9 cellular contexts compared by ENCODE assay signal in genomic region chr17:78315355-78316114, GRCh38. TPM values are rescaled to one million over a fixed set of nuclear protein-coding genes. Genes with fewer than 3 reads are reported as not detected.
DNase-seq lines count a peak whose midpoint lies in the region; ATAC-seq and TF ChIP-seq lines count a peak whose summit lies in the region.
"Had no signal": no experiment of that assay in that cellular context is flagged by ENCODE, and none has a peak within 500 bp of the region (broad histone marks: within the 10 kb centered on the region; RNA-seq: fewer than 3 reads in every experiment).

No MANE protein-coding gene starts in this region.

- TF ChIP-seq CTCF in foreskin keratinocyte (conservative IDR thresholded peaks at IDR 0.05): peak; percentile 76
- no peak for TF ChIP-seq CTCF in progenitor cell of endocrine pancreas (IDR thresholded peaks at IDR 0.05; ENCODE audit: unreplicated experiment)

- peak overlapping the region; percentile 80 for H3K4me3 Mint-ChIP-seq in activated T-helper 17 cell treated with anti-CD3 and anti-CD28 coated beads, Interleukin-2, amount 50 U/mL, for 72 hours
- peak overlapping the region; percentile 20 for H3K4me3 Mint-ChIP-seq in progenitor cell of endocrine pancreas (ENCODE audit: low read depth)

- H3K36me3 Mint-ChIP-seq in activated T-helper 17 cell treated with anti-CD3 and anti-CD28 coated beads, Interleukin-2, amount 50 U/mL, for 72 hours (ENCODE audit: low read depth): no peaks in the 10 kb centered on the region
- H3K36me3 Mint-ChIP-seq in progenitor cell of endocrine pancreas (ENCODE audit: insufficient read depth): no peaks in the 10 kb centered on the region
- H3K36me3 Mint-ChIP-seq: IgD-negative memory B cell had no signal

- H3K27ac ChIP-seq in foreskin keratinocyte: peak overlapping the region; percentile 93

- H3K9me3 Mint-ChIP-seq in activated T-helper 17 cell treated with anti-CD3 and anti-CD28 coated beads, Interleukin-2, amount 50 U/mL, for 72 hours: no peaks in the 10 kb centered on the region
- H3K9me3 Mint-ChIP-seq in progenitor cell of endocrine pancreas (ENCODE audit: low read depth): no peaks in the 10 kb centered on the region
- H3K9me3 Mint-ChIP-seq: IgD-negative memory B cell had no signal

- DNase-seq in COR-L47 (lab: John Stamatoyannopoulos, UW) (peak; percentile 88), NCI-H460 (ENCODE audit: extremely low read depth, low read depth) (peak; percentile 73), foreskin keratinocyte (peak; percentile 82 to 90), progenitor cell of endocrine pancreas (ENCODE audit: low spot score, unreplicated experiment) (no peak), NOMO-1 treated with dmso at 0.1 percent for 144 hours (lab: John Stamatoyannopoulos, UW; ENCODE audit: unreplicated experiment) (no peak), NCI-H2227 treated with DMSO at 0.1 percent for 48 hours (lab: John Stamatoyannopoulos, UW) (no peak)

- H3K4me1 Mint-ChIP-seq in activated T-helper 17 cell treated with anti-CD3 and anti-CD28 coated beads, Interleukin-2, amount 50 U/mL, for 72 hours: peaks cover 25% of the 10 kb centered on the region
- peaks cover 26% of the 10 kb centered on the region for H3K4me1 Mint-ChIP-seq in progenitor cell of endocrine pancreas (ENCODE audit: low read depth)

- ATAC-seq in activated T-helper 17 cell treated with anti-CD3 and anti-CD28 coated beads, Interleukin-2, amount 50 U/mL, for 72 hours (replicated peaks): peak; percentile 74
- ATAC-seq in foreskin keratinocyte (peak; percentile 76), HG03175 (IDR thresholded peaks at IDR 0.05; ENCODE audit: unreplicated experiment) (no peak)

- peaks cover 16% of the 10 kb centered on the region for H3K4me1 ChIP-seq in foreskin keratinocyte

- H3K27me3 ChIP-seq in foreskin keratinocyte: peaks cover 4% of the 10 kb centered on the region

- H3K27me3 Mint-ChIP-seq in activated T-helper 17 cell treated with anti-CD3 and anti-CD28 coated beads, Interleukin-2, amount 50 U/mL, for 72 hours: no peaks in the 10 kb centered on the region
- H3K27me3 Mint-ChIP-seq in progenitor cell of endocrine pancreas: peaks cover 22% of the 10 kb centered on the region

- peak overlapping the region; percentile 87 for H3K27ac Mint-ChIP-seq in activated T-helper 17 cell treated with anti-CD3 and anti-CD28 coated beads, Interleukin-2, amount 50 U/mL, for 72 hours
- peak overlapping the region; percentile 82 for H3K27ac Mint-ChIP-seq in progenitor cell of endocrine pancreas

RNA-seq across cellular contexts. Expression of gene SOCS3, which starts 44.3 kb away (rescaled TPM):
- total RNA-seq in NCI-H460 (2014; rRNA removed; shearing (Covaris generic)): 404 and 479 TPM in 2 replicates
- polyA plus RNA-seq in NCI-H460 (2014; cell fraction: nucleus; rRNA removed): 239 and 275 TPM in 2 replicates
- 100 to 1,000 TPM; 129 to 175 TPM for total RNA-seq in activated T-helper 17 cell treated with anti-CD3 and anti-CD28 coated beads, Interleukin-2, amount 50 U/mL, for 72 hours
- total RNA-seq in foreskin keratinocyte (3.7 and 3.9 TPM in 2 replicates), progenitor cell of endocrine pancreas (5.4 and 5.8 TPM in 2 replicates)
- polyA plus RNA-seq in foreskin keratinocyte: 1.7 and 2.4 TPM in 2 replicates

Comparison
In these comparisons a context has a peak if more than half of its experiments do, and no peak if none do; other contexts are left out.
1. DNase-seq: peak in COR-L47 (single experiment), NCI-H460 (single experiment) and foreskin keratinocyte (2 of 2); none in progenitor cell of endocrine pancreas (single experiment), NOMO-1 treated with dmso at 0.1 percent for 144 hours (single experiment) and NCI-H2227 treated with DMSO at 0.1 percent for 48 hours (single experiment).
2. RNA of gene SOCS3, which starts 44.3 kb away (total RNA-seq): 404 to 479 TPM in NCI-H460 and 129 to 175 TPM in activated T-helper 17 cell treated with anti-CD3 and anti-CD28 coated beads, Interleukin-2, amount 50 U/mL, for 72 hours; 5.4 to 5.8 TPM in progenitor cell of endocrine pancreas and 3.7 to 3.9 TPM in foreskin keratinocyte; every median in the first group is over 10 times any median in the second.